13 cellular contexts compared by ENCODE assay signal in the genomic region with DNA sequence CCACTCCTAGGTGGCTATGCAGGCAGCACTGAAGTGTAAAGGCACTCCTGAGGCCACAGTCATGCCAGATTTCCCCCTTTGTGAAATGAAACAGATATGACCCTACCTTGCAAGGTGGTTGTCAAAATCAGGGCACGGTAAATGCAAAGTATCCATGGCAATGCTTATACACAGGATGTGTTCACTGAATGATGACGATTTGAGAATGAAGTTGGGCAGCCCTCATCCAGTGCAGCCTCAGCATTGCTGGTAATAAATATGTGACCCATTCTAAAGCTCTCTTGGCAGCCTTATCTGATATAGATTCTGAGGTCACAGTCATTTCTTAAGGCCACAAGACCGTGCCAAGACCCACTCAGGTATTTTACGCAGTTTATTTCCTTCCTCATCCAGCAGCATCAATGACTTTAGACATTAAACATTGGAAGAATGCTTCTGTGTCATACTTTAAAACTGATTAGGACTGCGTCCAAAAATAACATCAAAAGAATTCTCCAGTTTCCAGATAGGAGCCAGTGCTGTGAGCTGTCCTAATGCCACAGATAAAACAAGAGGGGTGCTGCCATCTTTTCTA.
DNase-seq lines count a peak whose midpoint lies in the region; ATAC-seq and TF ChIP-seq lines count a peak whose summit lies in the region.
"Had no signal": no experiment of that assay in that cellular context is flagged by ENCODE, and none has a peak within 500 bp of the region (broad histone marks: within the 10 kb centered on the region; RNA-seq: fewer than 3 reads in every experiment).

No MANE protein-coding gene starts in this region.

- ATAC-seq in SK-N-SH treated with all-trans-retinoic acid at 6 μM for 48 hours (peak; percentile 92), GM19467 (IDR thresholded peaks at IDR 0.05; ENCODE audit: unreplicated experiment) (no peak), HG02870 (IDR thresholded peaks at IDR 0.05; ENCODE audit: unreplicated experiment) (no peak)

- TF ChIP-seq CTCF in fibroblast of pulmonary artery (IDR thresholded peaks at IDR 0.05; ENCODE audit: low read length, missing control alignments): no peak

- DNase-seq in GM03348 (ENCODE audit: low spot score) (peak; percentile 66), fibroblast of pulmonary artery (ENCODE audit: low read depth) (peak; percentile 81), pulmonary artery endothelial cell (ENCODE audit: low read depth, low spot score) (peak; percentile 73)
- DNase-seq in stimulated activated CD4-positive, alpha-beta T cell treated with anti-CD3 and anti-CD28 coated beads, Interleukin-1b, Interleukin-23, amount 100 ng/mL, for 48 hours: no peak
- DNase-seq in activated CD8-positive, alpha-beta memory T cell treated with anti-CD3 and anti-CD28 coated beads, Interleukin-2, amount 50 U/mL, for 4 hours: no peak
- DNase-seq: activated naive CD4-positive, alpha-beta T cell treated with Interleukin-2 at 50 U/mL for 16 hours; Karpas-422; naive thymus-derived CD8-positive, alpha-beta T cell; T-helper 9 cell had no signal

- no peak overlapping the region for H3K4me3 ChIP-seq in fibroblast of pulmonary artery (replicated peaks; ENCODE audit: low read depth, low read length)
- H3K4me3 ChIP-seq: esophagus muscularis mucosa had no signal

TF ChIP-seq in SK-N-SH treated with all-trans-retinoic acid at 6 μM for 48 hours, 23 proteins besides CTCF, POLR2A, EP300 and RAD21:
- TF ChIP-seq SNAI2 (CRISPR knock-in tag; IDR thresholded peaks at IDR 0.05): peak; percentile 2; the same call in 1 of the 2 replicates
- TF ChIP-seq ISL1 (CRISPR knock-in tag; IDR thresholded peaks at IDR 0.05): peak; percentile 78
- TF ChIP-seq ZFP3 (CRISPR knock-in tag; IDR thresholded peaks at IDR 0.05): 0 out of 2 replicates have a peak, but pooled peaks have one; percentile 41
- no peak for TF ChIP-seq GLIS3 (CRISPR knock-in tag; IDR thresholded peaks at IDR 0.05)
- TF ChIP-seq, protein P1, sequence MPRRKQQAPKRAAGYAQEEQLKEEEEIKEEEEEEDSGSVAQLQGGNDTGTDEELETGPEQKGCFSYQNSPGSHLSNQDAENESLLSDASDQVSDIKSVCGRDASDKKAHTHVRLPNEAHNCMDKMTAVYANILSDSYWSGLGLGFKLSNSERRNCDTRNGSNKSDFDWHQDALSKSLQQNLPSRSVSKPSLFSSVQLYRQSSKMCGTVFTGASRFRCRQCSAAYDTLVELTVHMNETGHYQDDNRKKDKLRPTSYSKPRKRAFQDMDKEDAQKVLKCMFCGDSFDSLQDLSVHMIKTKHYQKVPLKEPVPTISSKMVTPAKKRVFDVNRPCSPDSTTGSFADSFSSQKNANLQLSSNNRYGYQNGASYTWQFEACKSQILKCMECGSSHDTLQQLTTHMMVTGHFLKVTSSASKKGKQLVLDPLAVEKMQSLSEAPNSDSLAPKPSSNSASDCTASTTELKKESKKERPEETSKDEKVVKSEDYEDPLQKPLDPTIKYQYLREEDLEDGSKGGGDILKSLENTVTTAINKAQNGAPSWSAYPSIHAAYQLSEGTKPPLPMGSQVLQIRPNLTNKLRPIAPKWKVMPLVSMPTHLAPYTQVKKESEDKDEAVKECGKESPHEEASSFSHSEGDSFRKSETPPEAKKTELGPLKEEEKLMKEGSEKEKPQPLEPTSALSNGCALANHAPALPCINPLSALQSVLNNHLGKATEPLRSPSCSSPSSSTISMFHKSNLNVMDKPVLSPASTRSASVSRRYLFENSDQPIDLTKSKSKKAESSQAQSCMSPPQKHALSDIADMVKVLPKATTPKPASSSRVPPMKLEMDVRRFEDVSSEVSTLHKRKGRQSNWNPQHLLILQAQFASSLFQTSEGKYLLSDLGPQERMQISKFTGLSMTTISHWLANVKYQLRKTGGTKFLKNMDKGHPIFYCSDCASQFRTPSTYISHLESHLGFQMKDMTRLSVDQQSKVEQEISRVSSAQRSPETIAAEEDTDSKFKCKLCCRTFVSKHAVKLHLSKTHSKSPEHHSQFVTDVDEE (CRISPR knock-in tag; IDR thresholded peaks at IDR 0.05): no peak
- TF ChIP-seq, protein P2, sequence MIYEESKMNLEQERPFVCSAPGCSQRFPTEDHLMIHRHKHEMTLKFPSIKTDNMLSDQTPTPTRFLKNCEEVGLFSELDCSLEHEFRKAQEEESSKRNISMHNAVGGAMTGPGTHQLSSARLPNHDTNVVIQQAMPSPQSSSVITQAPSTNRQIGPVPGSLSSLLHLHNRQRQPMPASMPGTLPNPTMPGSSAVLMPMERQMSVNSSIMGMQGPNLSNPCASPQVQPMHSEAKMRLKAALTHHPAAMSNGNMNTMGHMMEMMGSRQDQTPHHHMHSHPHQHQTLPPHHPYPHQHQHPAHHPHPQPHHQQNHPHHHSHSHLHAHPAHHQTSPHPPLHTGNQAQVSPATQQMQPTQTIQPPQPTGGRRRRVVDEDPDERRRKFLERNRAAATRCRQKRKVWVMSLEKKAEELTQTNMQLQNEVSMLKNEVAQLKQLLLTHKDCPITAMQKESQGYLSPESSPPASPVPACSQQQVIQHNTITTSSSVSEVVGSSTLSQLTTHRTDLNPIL (CRISPR knock-in tag; IDR thresholded peaks at IDR 0.05; ENCODE audit: low read depth): peak; percentile 91
TF ChIP-seq in SK-N-SH treated with all-trans-retinoic acid at 6 μM for 48 hours: peak in this region for 4.

Comparison
In these comparisons a context has a peak if more than half of its experiments do, and no peak if none do; other contexts are left out.
1. DNase-seq: peak in GM03348 (single experiment), fibroblast of pulmonary artery (single experiment) and pulmonary artery endothelial cell (single experiment); none in stimulated activated CD4-positive, alpha-beta T cell treated with anti-CD3 and anti-CD28 coated beads, Interleukin-1b, Interleukin-23, amount 100 ng/mL, for 48 hours (single experiment) and activated CD8-positive, alpha-beta memory T cell treated with anti-CD3 and anti-CD28 coated beads, Interleukin-2, amount 50 U/mL, for 4 hours (single experiment).